8 cellular contexts compared by ENCODE assay signal in genomic region chr1:21255284-21255942, GRCh38. TPM values are rescaled to one million over a fixed set of nuclear protein-coding genes. Genes with fewer than 3 reads are reported as not detected.
DNase-seq lines count a peak whose midpoint lies in the region; ATAC-seq lines count a peak whose summit lies in the region.

No MANE protein-coding gene starts in this region.

- H3K36me3 Mint-ChIP-seq in activated CD4-positive, alpha-beta T cell treated with anti-CD3 and anti-CD28 coated beads for 36 hours (ENCODE audit: low read depth): peaks cover 53% of the 10 kb centered on the region

- ATAC-seq in HG02885 (IDR thresholded peaks at IDR 0.05; ENCODE audit: poor library complexity, unreplicated experiment) (peak; percentile 44), left colon (peak; percentile 62), HG03108 (IDR thresholded peaks at IDR 0.05; ENCODE audit: unreplicated experiment) (no peak)
- ATAC-seq in activated CD4-positive, alpha-beta T cell treated with anti-CD3 and anti-CD28 coated beads for 36 hours: peak; percentile 64

- no peaks in the 10 kb centered on the region for H3K27me3 Mint-ChIP-seq in activated CD4-positive, alpha-beta T cell treated with anti-CD3 and anti-CD28 coated beads for 36 hours

- H3K27ac Mint-ChIP-seq in activated CD4-positive, alpha-beta T cell treated with anti-CD3 and anti-CD28 coated beads for 36 hours: peak overlapping the region; percentile 84

- no peak overlapping the region for H3K4me3 Mint-ChIP-seq in activated CD4-positive, alpha-beta T cell treated with anti-CD3 and anti-CD28 coated beads for 36 hours

- no peaks in the 10 kb centered on the region for H3K9me3 Mint-ChIP-seq in activated CD4-positive, alpha-beta T cell treated with anti-CD3 and anti-CD28 coated beads for 36 hours (ENCODE audit: low read depth)

- intact Hi-C loops in activated CD4-positive, alpha-beta T cell treated with anti-CD3 and anti-CD28 coated beads for 36 hours (cut with DNase I, micrococcal nuclease): loop anchor here (1.0 to 10.0 kb wide), 6 partner anchors 37 to 399 kb away; partner anchors contain the start of gene ECE1 (in 1 of the 2)
- intact Hi-C loops in left colon (cut with DNase I, micrococcal nuclease): no loop called here

- H3K4me1 Mint-ChIP-seq in activated CD4-positive, alpha-beta T cell treated with anti-CD3 and anti-CD28 coated beads for 36 hours: peaks cover 48% of the 10 kb centered on the region

- DNase-seq in AML-193 (lab: John Stamatoyannopoulos, UW) (peak; percentile 60 to 69), NCI-H526 (lab: John Stamatoyannopoulos, UW) (peak; percentile 47 to 85), cerebellum (ENCODE audit: low spot score) (peak; percentile 84), left colon (peak; percentile 82 to 97)
- peak; percentile 90 for DNase-seq in activated CD4-positive, alpha-beta T cell treated with anti-CD3 and anti-CD28 coated beads for 36 hours
- DNase-seq in stimulated activated CD4-positive, alpha-beta T cell treated with anti-CD3 and anti-CD28 coated beads, Interleukin-4, amount 100 ng/mL, for 4 hours: peak; percentile 76 to 82

- CTCF ChIA-PET in activated CD4-positive, alpha-beta T cell treated with anti-CD3 and anti-CD28 coated beads for 36 hours (lab: Charles Lee): interaction anchor here (0.6 to 4.9 kb wide), 22 partner anchors 10 to 159 kb away, joined by 3 to 77 read pairs (median 4); no protein-coding TSS in a partner anchor

- POLR2A ChIA-PET in activated CD4-positive, alpha-beta T cell treated with anti-CD3 and anti-CD28 coated beads for 36 hours (lab: Charles Lee): no interaction called here

RNA-seq across cellular contexts. Expression of gene ECE1, which starts 34.9 kb away (rescaled TPM):
- 100 to 1,000 TPM; 130 to 162 TPM for total RNA-seq in activated CD4-positive, alpha-beta T cell treated with anti-CD3 and anti-CD28 coated beads for 36 hours
- total RNA-seq in cerebellum (12.6 TPM), left colon (100 to 1,000 TPM; 110 to 165 TPM)

Comparison
In these comparisons a context has a peak if more than half of its experiments do, and no peak if none do; other contexts are left out.
1. intact Hi-C loops: an anchor here in activated CD4-positive, alpha-beta T cell treated with anti-CD3 and anti-CD28 coated beads for 36 hours (1.0 to 10.0 kb wide); none called in left colon.